ENCODE assay signal across 30 cellular contexts in genomic region chr6:157659536-157660271, GRCh38.
DNase-seq lines count a peak whose midpoint lies in the region; ATAC-seq, FAIRE-seq and TF ChIP-seq lines count a peak whose summit lies in the region.
"Had no signal": no experiment of that assay in that cellular context is flagged by ENCODE, and none has a peak within 500 bp of the region (broad histone marks: within the 10 kb centered on the region; RNA-seq: fewer than 3 reads in every experiment).

No MANE protein-coding gene starts in this region.

- no peak for TF ChIP-seq CTCF in AG04450 (IDR thresholded peaks at IDR 0.05; ENCODE audit: low read depth, low read length)
- no peak for TF ChIP-seq CTCF in H1 (IDR thresholded peaks at IDR 0.05; ENCODE audit: control extremely low read depth in 1 of 3, insufficient read depth in 1 of 3, low read depth in 1 of 3, low read length in 3 of 3)
- no peak for TF ChIP-seq CTCF in endothelial cell (IDR thresholded peaks at IDR 0.05; ENCODE audit: unreplicated experiment)

- H3K23me2 ChIP-seq in H1 (ENCODE audit: low read depth, low read length) = no peaks in the 10 kb centered on the region

- peaks cover 10% of the 10 kb centered on the region for H3K27me3 Mint-ChIP-seq in endothelial cell (ENCODE audit: unreplicated experiment)
- H3K27me3 Mint-ChIP-seq: activated CD4-positive, alpha-beta memory T cell treated with anti-CD3 and anti-CD28 coated beads for 36 hours; B cell had no signal

- H3K36me3 Mint-ChIP-seq in endothelial cell (ENCODE audit: low read depth, unreplicated experiment) = peaks cover 33% of the 10 kb centered on the region
- H3K36me3 Mint-ChIP-seq: activated CD4-positive, alpha-beta memory T cell treated with anti-CD3 and anti-CD28 coated beads for 36 hours had no signal

- WGBS in H1 (ENCODE audit: extremely low coverage in 1 of 2, insufficient coverage in 1 of 2, insufficient read length in 1 of 2, insufficient replicate concordance in 2 of 2, low coverage in 1 of 2, low lambda C conversion rate in 2 of 2, missing lambda C conversion rate in 1 of 2), 2 experiments = 88% methylated on average over 16 of the region's 19 CpGs; no CpG with 5 or more reads in 1 of the 2 experiments

- H3K79me1 ChIP-seq in H1 (ENCODE audit: low read depth, low read length) = no peaks in the 10 kb centered on the region

- H2BK12ac ChIP-seq in H1 (ENCODE audit: low read depth, low read length) = peak overlapping the region; percentile 61; the same call in 1 of the 2 replicates

- no peak overlapping the region for H4K8ac ChIP-seq in H1 (ENCODE audit: extremely low read depth, insufficient read depth, low read length)

- peaks cover 0 to 3% (median 0%) of the 10 kb centered on the region in 4 experiments; a peak in 1 of 7 replicates for H3K4me1 ChIP-seq in H1 (replicated peaks in 1 of 4; ENCODE audit: control insufficient read depth in 3 of 4, insufficient read depth in 4 of 4, low read length in 3 of 4)
- H3K4me1 ChIP-seq: foreskin keratinocyte had no signal

- H2BK120ac ChIP-seq in H1 (replicated peaks; ENCODE audit: low read depth, low read length) = no peak overlapping the region

- H3K4me3 ChIP-seq in AG04450 (ENCODE audit: low read depth, low read length) (no peak overlapping the region), H1 (ENCODE audit: extremely low read depth in 1 of 4, insufficient read depth in 2 of 4, low read depth in 3 of 4, low read length in 4 of 4) (no peak overlapping the region)
- H3K4me3 ChIP-seq: skin epidermis had no signal

- no peak overlapping the region; the same call in 1 of the 2 replicates for H2BK20ac ChIP-seq in H1 (ENCODE audit: low read length)

- no peak overlapping the region for H4K5ac ChIP-seq in H1 (ENCODE audit: insufficient read length, low read depth, low read length)

- H3K27ac ChIP-seq in AG04450 (ENCODE audit: low read depth, low read length) (peak overlapping the region; percentile 11), H1 (ENCODE audit: low read depth, low read length) (no peak overlapping the region)
- H3K27ac ChIP-seq: foreskin keratinocyte, RWPE1, skin epidermis, VCaP had no signal

- FAIRE-seq in H1 (lab: Jason Lieb, UNC) = no peak
- FAIRE-seq: astrocyte, H54 had no signal

- DNase-seq in NCI-H1436 (lab: John Stamatoyannopoulos, UW) = peak; percentile 15
- no peak for DNase-seq in NCI-H1436 treated with DMSO at 0.1 percent for 48 hours (lab: John Stamatoyannopoulos, UW)
- no peak for DNase-seq in AG04450 (ENCODE audit: low read depth, low spot score)
- DNase-seq in NCI-H69 (lab: John Stamatoyannopoulos, UW) = peak; percentile 50
- DNase-seq in H1 (ENCODE audit: low read depth in 1 of 2, low spot score in 2 of 2) = no peak
- no peak for DNase-seq in NCI-H2107 (lab: John Stamatoyannopoulos, UW)
- no peak for DNase-seq in endothelial cell (ENCODE audit: low spot score)
- DNase-seq: 8988T; activated CD4-positive, alpha-beta memory T cell treated with anti-CD3 and anti-CD28 coated beads for 36 hours; activated CD8-positive, alpha-beta memory T cell treated with anti-CD3 and anti-CD28 coated beads, Interleukin-2, amount 50 U/mL, for 48 hours; activated naive CD8-positive, alpha-beta T cell treated with anti-CD3 and anti-CD28 coated beads, Interleukin-2, amount 10 ng/mL, durations not matched to agents 7 days and 5 days; cerebellar nuclear complex; COR-L47; DND-41; erythroblast; foreskin keratinocyte; mesenchymal stem cell; MV-4-11; NCI-H2029; occipital lobe; SK-N-SH; T-helper 2 cell; trophoblast cell had no signal

- no peaks in the 10 kb centered on the region for H4K20me1 ChIP-seq in H1 (replicated peaks in 1 of 2; ENCODE audit: control insufficient read depth in 1 of 2, insufficient read depth in 2 of 2, low read length in 2 of 2)

- H3K4me2 ChIP-seq in H1 (ENCODE audit: insufficient read depth in 1 of 2, low read depth in 2 of 2, low read length in 2 of 2) = no peak overlapping the region
- H3K4me2 ChIP-seq: SK-N-SH had no signal

- no peaks in the 10 kb centered on the region for H3K36me3 ChIP-seq in H1 (ENCODE audit: control insufficient read depth in 2 of 4, insufficient read depth in 4 of 4, low read length in 3 of 4)

- no peak overlapping the region for H2BK5ac ChIP-seq in H1 (ENCODE audit: low read depth, low read length)

- H2AK5ac ChIP-seq in H1 (ENCODE audit: low read depth, low read length) = no peak overlapping the region

- TF ChIP-seq EP300 in H1 (IDR thresholded peaks at IDR 0.05; ENCODE audit: borderline replicate concordance in 1 of 2, low read depth in 2 of 2, low read length in 2 of 2) = no peak

- no peak overlapping the region for H2AFZ ChIP-seq in H1 (ENCODE audit: low read length)

- no peak overlapping the region for H3K4ac ChIP-seq in H1 (replicated peaks; ENCODE audit: insufficient read length, low read depth, low read length)

- POLR2A ChIA-PET in AG04450 (lab: Yijun Ruan, JAX) (no interaction called here), H1 (lab: Charles Lee; ENCODE audit: partially characterized antibody) (no interaction called here)

- H3K79me2 ChIP-seq in H1 (ENCODE audit: control insufficient read depth in 1 of 2, insufficient read depth in 2 of 2, low read length in 2 of 2) = no peaks in the 10 kb centered on the region

- TF ChIP-seq POLR2A in H1 (IDR thresholded peaks at IDR 0.05; ENCODE audit: control extremely low read depth in 1 of 2, low read depth in 2 of 2, low read length in 2 of 2) = no peak

- no peak overlapping the region for H3K4me3 Mint-ChIP-seq in endothelial cell (ENCODE audit: unreplicated experiment)
- H3K4me3 Mint-ChIP-seq: activated CD4-positive, alpha-beta memory T cell treated with anti-CD3 and anti-CD28 coated beads for 36 hours; activated naive CD8-positive, alpha-beta T cell treated with anti-CD3 and anti-CD28 coated beads, Interleukin-2, amount 10 ng/mL, durations not matched to agents 7 days and 5 days; B cell had no signal

- H3K9me3 ChIP-seq in AG04450 (ENCODE audit: control insufficient read depth, insufficient read depth, low read length) (no peaks in the 10 kb centered on the region), H1 (ENCODE audit: insufficient read depth in 2 of 2, low read depth in 1 of 2, low read length in 1 of 2) (no peaks in the 10 kb centered on the region)
- H3K9me3 ChIP-seq: SK-N-SH had no signal

- H3K9me3 Mint-ChIP-seq in endothelial cell (ENCODE audit: unreplicated experiment) = no peaks in the 10 kb centered on the region
- H3K9me3 Mint-ChIP-seq: activated CD4-positive, alpha-beta memory T cell treated with anti-CD3 and anti-CD28 coated beads for 36 hours; activated naive CD8-positive, alpha-beta T cell treated with anti-CD3 and anti-CD28 coated beads, Interleukin-2, amount 10 ng/mL, durations not matched to agents 7 days and 5 days had no signal

- H4K91ac ChIP-seq in H1 (replicated peaks; ENCODE audit: insufficient read length, low read length) = no peak overlapping the region

- no peak overlapping the region for H3K18ac ChIP-seq in H1 (ENCODE audit: extremely low read depth, low read length)

- no peak overlapping the region for H3K14ac ChIP-seq in H1 (ENCODE audit: insufficient read length)

- ATAC-seq in GM18861 (IDR thresholded peaks at IDR 0.05; ENCODE audit: unreplicated experiment) = no peak
- ATAC-seq: foreskin keratinocyte had no signal

- no peak overlapping the region for H3K9ac ChIP-seq in H1 (replicated peaks in 1 of 4; ENCODE audit: extremely low read depth in 1 of 4, low read depth in 3 of 4, low read length in 3 of 4)
- H3K9ac ChIP-seq: SK-N-SH had no signal

- CTCF ChIA-PET in AG04450 (lab: Charles Lee) = interaction anchor here (1.0 to 5.6 kb wide), 2 partner anchors 8 to 345 kb away, joined by 6 to 51 read pairs; no protein-coding TSS in a partner anchor
- CTCF ChIA-PET in H1 (lab: Charles Lee; ENCODE audit: partially characterized antibody) = interaction anchor here (1.0 to 2.7 kb wide), 4 partner anchors 10 to 337 kb away, joined by 3 to 10 read pairs (median 3); partner anchors contain the start of gene TMEM242

- H3K27me3 ChIP-seq in AG04450 (ENCODE audit: control insufficient read depth, insufficient read depth, low read length) (no peaks in the 10 kb centered on the region), H1 (replicated peaks in 1 of 4; ENCODE audit: control insufficient read depth in 3 of 4, extremely low read depth in 1 of 4, insufficient read depth in 3 of 4, low read length in 3 of 4) (no peaks in the 10 kb centered on the region)
- H3K27me3 ChIP-seq: foreskin keratinocyte had no signal

- H2BK15ac ChIP-seq in H1 (ENCODE audit: low read length) = no peak overlapping the region

- H3K27ac Mint-ChIP-seq in endothelial cell (ENCODE audit: unreplicated experiment) = no peak overlapping the region
- H3K27ac Mint-ChIP-seq: activated CD4-positive, alpha-beta memory T cell treated with anti-CD3 and anti-CD28 coated beads for 36 hours; activated naive CD8-positive, alpha-beta T cell treated with anti-CD3 and anti-CD28 coated beads, Interleukin-2, amount 10 ng/mL, durations not matched to agents 7 days and 5 days; B cell had no signal

- no peak overlapping the region for H3K23ac ChIP-seq in H1 (ENCODE audit: insufficient read length)

- H3K4me1 Mint-ChIP-seq in endothelial cell (ENCODE audit: unreplicated experiment) = peaks cover 27% of the 10 kb centered on the region
- H3K4me1 Mint-ChIP-seq: activated naive CD8-positive, alpha-beta T cell treated with anti-CD3 and anti-CD28 coated beads, Interleukin-2, amount 10 ng/mL, durations not matched to agents 7 days and 5 days; B cell had no signal

- no peak overlapping the region for H3K56ac ChIP-seq in H1 (replicated peaks; ENCODE audit: insufficient read length, low read depth, low read length)

- no peak for TF ChIP-seq RAD21 in H1 (IDR thresholded peaks at IDR 0.05 in 1 of 2, conservative IDR thresholded peaks at IDR 0.05 in 1 of 2; ENCODE audit: low read depth in 2 of 2, low read length in 2 of 2)

TF ChIP-seq in H1, 55 proteins besides CTCF, POLR2A, EP300 and RAD21 (continues in another document):
- TF ChIP-seq PHF8 (conservative IDR thresholded peaks at IDR 0.05; ENCODE audit: low read depth, low read length) (no peak), MAFK (IDR thresholded peaks at IDR 0.05; ENCODE audit: low read depth, low read length) (no peak), FOSL1 (IDR thresholded peaks at IDR 0.05; ENCODE audit: insufficient read depth, low read depth, low read length) (no peak), CEBPB (IDR thresholded peaks at IDR 0.05; ENCODE audit: low read depth, low read length) (no peak), ATF2 (IDR thresholded peaks at IDR 0.05; ENCODE audit: low read length) (no peak), NRF1 (IDR thresholded peaks at IDR 0.05; ENCODE audit: low read depth, low read length) (no peak)

Comparison
In these comparisons a context has a peak if more than half of its experiments do, and no peak if none do; other contexts are left out.
1. DNase-seq: peak in NCI-H1436 (single experiment) and NCI-H69 (single experiment); none in NCI-H1436 treated with DMSO at 0.1 percent for 48 hours (single experiment), AG04450 (single experiment), H1 (0 of 2), NCI-H2107 (single experiment) and endothelial cell (single experiment).